In the genomic region with DNA sequence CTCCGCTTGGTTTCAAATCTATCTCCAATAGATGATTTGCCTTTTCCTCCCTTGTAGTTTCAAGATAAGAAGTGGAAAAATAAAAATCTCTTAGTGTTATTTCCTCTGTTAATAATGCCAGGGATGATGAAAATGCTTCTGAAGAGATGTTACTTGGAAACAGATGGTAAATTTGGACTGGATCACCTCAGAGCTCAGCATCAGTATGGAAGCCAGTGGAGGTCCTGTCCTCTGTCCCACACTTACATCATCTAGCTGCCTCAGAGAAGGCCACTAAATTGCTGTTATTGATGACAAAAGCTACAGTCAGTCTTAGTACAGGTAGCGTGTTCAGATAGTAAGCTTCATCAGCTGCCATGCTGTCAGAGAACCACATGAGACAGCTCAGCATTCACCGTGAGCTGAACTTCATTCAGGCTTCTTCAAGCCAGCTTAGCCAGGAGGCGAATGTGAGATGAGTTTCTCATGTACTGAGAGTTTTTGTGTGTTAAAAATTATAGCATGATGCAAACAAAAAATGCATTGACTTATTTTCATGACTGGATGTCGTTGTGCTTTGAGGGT, we compare ENCODE assay signal across 20 cellular contexts.
DNase-seq lines count a peak whose midpoint lies in the region; ATAC-seq, FAIRE-seq and TF ChIP-seq lines count a peak whose summit lies in the region.
"Had no signal": no experiment of that assay in that cellular context is flagged by ENCODE, and none has a peak within 500 bp of the region (broad histone marks: within the 10 kb centered on the region; RNA-seq: fewer than 3 reads in every experiment).

No MANE protein-coding gene starts in this region.

- H2AFZ ChIP-seq in neural cell (ENCODE audit: low read depth, low read length): no peak overlapping the region
- H2AFZ ChIP-seq: PC-9 had no signal

- peak overlapping the region; percentile 27 for H3K9ac ChIP-seq in neural cell (ENCODE audit: low read length)
- H3K9ac ChIP-seq: SK-N-SH had no signal

- POLR2A ChIA-PET in activated naive CD8-positive, alpha-beta T cell treated with anti-CD3 and anti-CD28 coated beads, Interleukin-2, amount 10 ng/mL, durations not matched to agents 7 days and 5 days (lab: Charles Lee): no interaction called here

- peak overlapping the region; percentile 64 for H3K27ac Mint-ChIP-seq in activated T-cell treated with anti-CD3 and anti-CD28 coated beads, Interleukin-2, amount 50 U/mL, for 72 hours
- H3K27ac Mint-ChIP-seq in activated naive CD8-positive, alpha-beta T cell treated with anti-CD3 and anti-CD28 coated beads, Interleukin-2, amount 10 ng/mL, durations not matched to agents 7 days and 5 days: peak overlapping the region; percentile 13

- H3K27me3 Mint-ChIP-seq in activated T-cell treated with anti-CD3 and anti-CD28 coated beads, Interleukin-2, amount 50 U/mL, for 72 hours (ENCODE audit: low read depth): no peaks in the 10 kb centered on the region
- no peaks in the 10 kb centered on the region for H3K27me3 Mint-ChIP-seq in activated naive CD8-positive, alpha-beta T cell treated with anti-CD3 and anti-CD28 coated beads, Interleukin-2, amount 10 ng/mL, durations not matched to agents 7 days and 5 days

- H3K4me3 Mint-ChIP-seq in activated T-cell treated with anti-CD3 and anti-CD28 coated beads, Interleukin-2, amount 50 U/mL, for 72 hours: no peak overlapping the region
- no peak overlapping the region for H3K4me3 Mint-ChIP-seq in activated naive CD8-positive, alpha-beta T cell treated with anti-CD3 and anti-CD28 coated beads, Interleukin-2, amount 10 ng/mL, durations not matched to agents 7 days and 5 days

- H3K27ac ChIP-seq in neural cell (ENCODE audit: low read length): peak overlapping the region; percentile 84
- H3K27ac ChIP-seq: C4-2B, PC-9 had no signal

- no peaks in the 10 kb centered on the region for H3F3A ChIP-seq in neural cell (ENCODE audit: insufficient read depth, low read length, poor library complexity, severe bottlenecking)

- peak overlapping the region; percentile 44 for H3K4me2 ChIP-seq in neural cell (ENCODE audit: low read length)
- H3K4me2 ChIP-seq: PC-9, SK-N-SH had no signal

- no peaks in the 10 kb centered on the region for H3K27me3 ChIP-seq in neural cell (ENCODE audit: insufficient read depth, low read depth, low read length)
- H3K27me3 ChIP-seq: tibial nerve had no signal

- H3K4me3 ChIP-seq in neural cell (ENCODE audit: low read length): peak overlapping the region; percentile 30
- H3K4me3 ChIP-seq: PC-9, tibial nerve had no signal

- peak; percentile 63 for FAIRE-seq in GM18507 (lab: Jason Lieb, UNC)
- FAIRE-seq: colon had no signal

- TF ChIP-seq EP300 in neural cell (conservative IDR thresholded peaks at IDR 0.05; ENCODE audit: poor library complexity, severe bottlenecking): peak; percentile 54

- ATAC-seq in activated T-cell treated with anti-CD3 and anti-CD28 coated beads, Interleukin-2, amount 50 U/mL, for 72 hours (replicated peaks in 1 of 2): peak in 1 of 2 donors; percentile 31
- no peak for ATAC-seq in activated naive CD8-positive, alpha-beta T cell treated with anti-CD3 and anti-CD28 coated beads, Interleukin-2, amount 10 ng/mL, durations not matched to agents 7 days and 5 days (ENCODE audit: low read depth)
- ATAC-seq in HG02763 (IDR thresholded peaks at IDR 0.05; ENCODE audit: unreplicated experiment) (no peak), GM18498 (IDR thresholded peaks at IDR 0.05; ENCODE audit: unreplicated experiment) (no peak)

- no peaks in the 10 kb centered on the region for H4K20me1 ChIP-seq in neural cell (ENCODE audit: insufficient read depth)

- peaks cover 9 to 28% of the 10 kb centered on the region in 2 donors for H3K36me3 Mint-ChIP-seq in activated T-cell treated with anti-CD3 and anti-CD28 coated beads, Interleukin-2, amount 50 U/mL, for 72 hours (ENCODE audit: insufficient read depth in 2 of 2)
- peaks cover 40% of the 10 kb centered on the region for H3K36me3 Mint-ChIP-seq in activated naive CD8-positive, alpha-beta T cell treated with anti-CD3 and anti-CD28 coated beads, Interleukin-2, amount 10 ng/mL, durations not matched to agents 7 days and 5 days

- TF ChIP-seq RAD21 in neural cell (conservative IDR thresholded peaks at IDR 0.05): peak; percentile 33

- H3K4me1 Mint-ChIP-seq in activated T-cell treated with anti-CD3 and anti-CD28 coated beads, Interleukin-2, amount 50 U/mL, for 72 hours (ENCODE audit: low read depth): peaks cover 93% of the 10 kb centered on the region
- peaks cover 35% of the 10 kb centered on the region for H3K4me1 Mint-ChIP-seq in activated naive CD8-positive, alpha-beta T cell treated with anti-CD3 and anti-CD28 coated beads, Interleukin-2, amount 10 ng/mL, durations not matched to agents 7 days and 5 days

- no peaks in the 10 kb centered on the region for H3K9me3 Mint-ChIP-seq in activated T-cell treated with anti-CD3 and anti-CD28 coated beads, Interleukin-2, amount 50 U/mL, for 72 hours
- no peaks in the 10 kb centered on the region for H3K9me3 Mint-ChIP-seq in activated naive CD8-positive, alpha-beta T cell treated with anti-CD3 and anti-CD28 coated beads, Interleukin-2, amount 10 ng/mL, durations not matched to agents 7 days and 5 days

- peaks cover 7% of the 10 kb centered on the region for H3K36me3 ChIP-seq in neural cell (ENCODE audit: insufficient read depth, low read length)

- H3K9me2 ChIP-seq in neural cell (ENCODE audit: insufficient read depth, low read length): no peaks in the 10 kb centered on the region
- H3K9me2 ChIP-seq: SK-N-SH had no signal

- H3K79me2 ChIP-seq in neural cell (replicated peaks; ENCODE audit: insufficient read depth, low read length): peaks cover 3% of the 10 kb centered on the region

- no peak for DNase-seq in activated T-cell treated with anti-CD3 and anti-CD28 coated beads, Interleukin-2, amount 50 U/mL, for 72 hours
- DNase-seq in activated T-cell treated with anti-CD3 and anti-CD28 coated beads, Interleukin-2, amount 50 U/mL, for 1 hour: no peak
- no peak for DNase-seq in GM18507 (ENCODE audit: extremely low spot score, insufficient read length, low read depth)
- no peak for DNase-seq in activated naive CD8-positive, alpha-beta T cell treated with anti-CD3 and anti-CD28 coated beads, Interleukin-2, amount 10 ng/mL, durations not matched to agents 7 days and 5 days
- DNase-seq in cortex of kidney (lab: John Stamatoyannopoulos, UW): no peak
- DNase-seq: activated CD4-positive, alpha-beta T cell treated with anti-CD3 and anti-CD28 coated beads, Interleukin-2, amount 50 U/mL, for 1 hour; anterior cingulate cortex; DMS53; foreskin fibroblast; GOT3; NCI-H1105 treated with DMSO at 0.1 percent for 48 hours; NCI-H748 treated with DMSO at 0.1 percent for 48 hours; PC-9; SK-N-SH had no signal

- no peaks in the 10 kb centered on the region for H3K9me3 ChIP-seq in neural cell (ENCODE audit: low read length)
- H3K9me3 ChIP-seq: SK-N-SH, tibial nerve had no signal

- peak; percentile 22 for TF ChIP-seq CTCF in neural cell (IDR thresholded peaks at IDR 0.05; ENCODE audit: poor library complexity, severe bottlenecking)

TF ChIP-seq in neural cell, 6 proteins besides CTCF, POLR2A, EP300 and RAD21:
- TF ChIP-seq EZH2 (IDR thresholded peaks at IDR 0.05; ENCODE audit: borderline replicate concordance, insufficient read depth, low read length, poor library complexity, severe bottlenecking) (no peak), TAF1 (IDR thresholded peaks at IDR 0.05; ENCODE audit: low read depth) (no peak), MXI1 (conservative IDR thresholded peaks at IDR 0.05; ENCODE audit: poor library complexity, severe bottlenecking) (peak; percentile 72), POLR2AphosphoS5 (IDR thresholded peaks at IDR 0.05) (peak; percentile 48), SMC3 (conservative IDR thresholded peaks at IDR 0.05; ENCODE audit: poor library complexity) (peak; percentile 36)
- TF ChIP-seq, protein P1, sequence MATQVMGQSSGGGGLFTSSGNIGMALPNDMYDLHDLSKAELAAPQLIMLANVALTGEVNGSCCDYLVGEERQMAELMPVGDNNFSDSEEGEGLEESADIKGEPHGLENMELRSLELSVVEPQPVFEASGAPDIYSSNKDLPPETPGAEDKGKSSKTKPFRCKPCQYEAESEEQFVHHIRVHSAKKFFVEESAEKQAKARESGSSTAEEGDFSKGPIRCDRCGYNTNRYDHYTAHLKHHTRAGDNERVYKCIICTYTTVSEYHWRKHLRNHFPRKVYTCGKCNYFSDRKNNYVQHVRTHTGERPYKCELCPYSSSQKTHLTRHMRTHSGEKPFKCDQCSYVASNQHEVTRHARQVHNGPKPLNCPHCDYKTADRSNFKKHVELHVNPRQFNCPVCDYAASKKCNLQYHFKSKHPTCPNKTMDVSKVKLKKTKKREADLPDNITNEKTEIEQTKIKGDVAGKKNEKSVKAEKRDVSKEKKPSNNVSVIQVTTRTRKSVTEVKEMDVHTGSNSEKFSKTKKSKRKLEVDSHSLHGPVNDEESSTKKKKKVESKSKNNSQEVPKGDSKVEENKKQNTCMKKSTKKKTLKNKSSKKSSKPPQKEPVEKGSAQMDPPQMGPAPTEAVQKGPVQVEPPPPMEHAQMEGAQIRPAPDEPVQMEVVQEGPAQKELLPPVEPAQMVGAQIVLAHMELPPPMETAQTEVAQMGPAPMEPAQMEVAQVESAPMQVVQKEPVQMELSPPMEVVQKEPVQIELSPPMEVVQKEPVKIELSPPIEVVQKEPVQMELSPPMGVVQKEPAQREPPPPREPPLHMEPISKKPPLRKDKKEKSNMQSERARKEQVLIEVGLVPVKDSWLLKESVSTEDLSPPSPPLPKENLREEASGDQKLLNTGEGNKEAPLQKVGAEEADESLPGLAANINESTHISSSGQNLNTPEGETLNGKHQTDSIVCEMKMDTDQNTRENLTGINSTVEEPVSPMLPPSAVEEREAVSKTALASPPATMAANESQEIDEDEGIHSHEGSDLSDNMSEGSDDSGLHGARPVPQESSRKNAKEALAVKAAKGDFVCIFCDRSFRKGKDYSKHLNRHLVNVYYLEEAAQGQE (IDR thresholded peaks at IDR 0.05; ENCODE audit: borderline replicate concordance): no peak
